ENCODE assay signal across 14 cellular contexts in genomic region chr7:121797283-121798037, GRCh38.
DNase-seq lines count a peak whose midpoint lies in the region; ATAC-seq and TF ChIP-seq lines count a peak whose summit lies in the region.
"Had no signal": no experiment of that assay in that cellular context is flagged by ENCODE, and none has a peak within 500 bp of the region (broad histone marks: within the 10 kb centered on the region; RNA-seq: fewer than 3 reads in every experiment).

No MANE protein-coding gene starts in this region.

- intact Hi-C loops in A673 (cut with micrococcal nuclease; ENCODE audit: unreplicated experiment) = no loop called here

- ATAC-seq in HG03342 (IDR thresholded peaks at IDR 0.05; ENCODE audit: unreplicated experiment) (no peak), HG02610 (IDR thresholded peaks at IDR 0.05; ENCODE audit: unreplicated experiment) (no peak)
- ATAC-seq: activated CD4-positive, CD25-positive, alpha-beta regulatory T cell treated with anti-CD3 and anti-CD28 coated beads, Interleukin-2, amount 50 U/mL, for 24 hours; activated T-cell treated with anti-CD3 and anti-CD28 coated beads, Interleukin-2, amount 50 U/mL, for 72 hours; stimulated activated naive B cell treated with anti-CD40 and anti-IgM and Interleukin-4, amounts not matched to agents 10 μg/mL and 1 μg/mL and 100 μg/mL, for 72 hours had no signal

- CTCF ChIA-PET in A673 (lab: Charles Lee) = no interaction called here

- no TSS peak for BruUV-seq in A673 (replicated peaks; lab: Mats Ljungman, UMichigan)

- POLR2A ChIA-PET in A673 (lab: Charles Lee; ENCODE audit: low non-redundant PET) = no interaction called here

- no peaks in the 10 kb centered on the region for H3K36me3 Mint-ChIP-seq in HFFc6 (ENCODE audit: low read depth)
- H3K36me3 Mint-ChIP-seq: stimulated activated naive B cell treated with anti-CD40 and anti-IgM and Interleukin-4, amounts not matched to agents 10 μg/mL and 1 μg/mL and 100 μg/mL, for 72 hours had no signal

- no peaks in the 10 kb centered on the region for H3K4me1 Mint-ChIP-seq in HFFc6 (ENCODE audit: low read depth)
- H3K4me1 Mint-ChIP-seq: stimulated activated naive B cell treated with anti-CD40 and anti-IgM and Interleukin-4, amounts not matched to agents 10 μg/mL and 1 μg/mL and 100 μg/mL, for 72 hours had no signal

- H3K4me3 Mint-ChIP-seq in HFFc6 = no peak overlapping the region; the same call in 1 of the 2 replicates
- H3K4me3 Mint-ChIP-seq: activated T-cell treated with anti-CD3 and anti-CD28 coated beads, Interleukin-2, amount 50 U/mL, for 72 hours; stimulated activated naive B cell treated with anti-CD40 and anti-IgM and Interleukin-4, amounts not matched to agents 10 μg/mL and 1 μg/mL and 100 μg/mL, for 72 hours had no signal

- peaks cover 4% of the 10 kb centered on the region; the same call in 1 of the 2 replicates for H3K9me3 Mint-ChIP-seq in HFFc6
- H3K9me3 Mint-ChIP-seq: activated T-cell treated with anti-CD3 and anti-CD28 coated beads, Interleukin-2, amount 50 U/mL, for 72 hours; stimulated activated naive B cell treated with anti-CD40 and anti-IgM and Interleukin-4, amounts not matched to agents 10 μg/mL and 1 μg/mL and 100 μg/mL, for 72 hours had no signal

- H3K9me3 ChIP-seq in A673 (ENCODE audit: low read depth, low read length, poor library complexity, severe bottlenecking) (no peaks in the 10 kb centered on the region), mesodermal cell (ENCODE audit: control insufficient read depth, low read length) (no peaks in the 10 kb centered on the region)
- H3K9me3 ChIP-seq: heart left ventricle had no signal

- DNase-seq in A673 (ENCODE audit: low spot score) (peak; percentile 49), NCI-H446 treated with DMSO at 0.1 percent for 48 hours (lab: John Stamatoyannopoulos, UW) (peak; percentile 9), epidermal melanocyte (ENCODE audit: insufficient read length, low spot score) (peak; percentile 31), DMS79 (lab: John Stamatoyannopoulos, UW) (no peak), HFFc6 (no peak)
- DNase-seq: activated T-cell treated with anti-CD3 and anti-CD28 coated beads, Interleukin-2, amount 50 U/mL, for 72 hours; EL; heart left ventricle; NCI-H524; stimulated activated naive B cell treated with anti-CD40 and anti-IgM and Interleukin-4, amounts not matched to agents 10 μg/mL and 1 μg/mL and 100 μg/mL, for 72 hours had no signal

- H3K27me3 ChIP-seq in A673 (replicated peaks; ENCODE audit: insufficient read depth, low read depth, low read length, poor library complexity) = no peaks in the 10 kb centered on the region
- H3K27me3 ChIP-seq: heart left ventricle had no signal

- H3K27ac ChIP-seq in A673 (ENCODE audit: low read depth, low read length, poor library complexity, severe bottlenecking) (peak overlapping the region; percentile 15), mesodermal cell (ENCODE audit: low read depth, low read length, severe bottlenecking) (peak overlapping the region; percentile 78)
- H3K27ac ChIP-seq: heart left ventricle had no signal

- peaks cover 13% of the 10 kb centered on the region for H3K4me1 ChIP-seq in A673 (ENCODE audit: insufficient read depth, low read length, poor library complexity, severe bottlenecking)
- H3K4me1 ChIP-seq in mesodermal cell (ENCODE audit: control insufficient read depth, insufficient read depth, low read length, poor library complexity, severe bottlenecking) = peaks cover 18% of the 10 kb centered on the region
- H3K4me1 ChIP-seq: heart left ventricle had no signal

- H3K36me3 ChIP-seq in A673 (ENCODE audit: insufficient read depth, low read length, poor library complexity, severe bottlenecking) (no peaks in the 10 kb centered on the region), mesodermal cell (ENCODE audit: control insufficient read depth, insufficient read depth, low read length) (no peaks in the 10 kb centered on the region)
- H3K36me3 ChIP-seq: heart left ventricle had no signal

- TF ChIP-seq CTCF in A673 (conservative IDR thresholded peaks at IDR 0.05; ENCODE audit: low read depth, low read length) (no peak), HFFc6 (IDR thresholded peaks at IDR 0.05) (no peak)

- H3K27ac Mint-ChIP-seq in HFFc6 = no peak overlapping the region
- H3K27ac Mint-ChIP-seq: activated T-cell treated with anti-CD3 and anti-CD28 coated beads, Interleukin-2, amount 50 U/mL, for 72 hours; stimulated activated naive B cell treated with anti-CD40 and anti-IgM and Interleukin-4, amounts not matched to agents 10 μg/mL and 1 μg/mL and 100 μg/mL, for 72 hours had no signal

- H3K27me3 Mint-ChIP-seq in HFFc6 (ENCODE audit: insufficient read depth) = no peaks in the 10 kb centered on the region; the same call in 1 of the 2 replicates
- H3K27me3 Mint-ChIP-seq: stimulated activated naive B cell treated with anti-CD40 and anti-IgM and Interleukin-4, amounts not matched to agents 10 μg/mL and 1 μg/mL and 100 μg/mL, for 72 hours had no signal

- H3K4me3 ChIP-seq in A673 (ENCODE audit: low read depth, low read length, poor library complexity, severe bottlenecking) (no peak overlapping the region), mesodermal cell (ENCODE audit: extremely low read depth, insufficient read depth, low read length, poor library complexity, severe bottlenecking) (no peak overlapping the region)
- H3K4me3 ChIP-seq: heart left ventricle had no signal

- WGBS in mesodermal cell (ENCODE audit: insufficient coverage in 2 of 2), 2 experiments = 0% methylated on average over 1 of the region's 6 CpGs; no CpG with 5 or more reads in 1 of the 2 experiments

Comparison
In these comparisons a context has a peak if more than half of its experiments do, and no peak if none do; other contexts are left out.
1. DNase-seq: peak in A673 (single experiment), NCI-H446 treated with DMSO at 0.1 percent for 48 hours (single experiment) and epidermal melanocyte (single experiment); none in DMS79 (single experiment) and HFFc6 (single experiment).